In the genomic region with DNA sequence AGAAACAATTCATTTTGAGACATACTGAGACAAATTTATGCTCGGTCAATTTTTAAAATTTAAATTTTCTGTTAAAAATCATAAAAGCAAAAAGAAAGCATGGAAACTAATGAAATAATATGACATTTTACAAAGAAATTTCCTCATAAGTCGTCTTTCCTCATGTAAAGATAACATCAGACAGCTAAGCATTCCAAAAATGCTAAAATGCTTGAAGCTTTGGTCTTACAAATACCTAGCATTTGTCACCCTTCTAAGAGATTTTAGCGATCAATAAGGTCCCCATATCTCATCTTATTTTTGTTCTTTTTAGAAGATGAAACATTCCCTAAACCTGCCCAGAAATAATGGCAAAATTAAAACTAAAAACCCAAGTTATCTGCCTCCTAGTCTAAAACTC, we compare ENCODE assay signal across 3 cellular contexts.
"Had no signal": no experiment of that assay in that cellular context is flagged by ENCODE, and none has a peak within 500 bp of the region (broad histone marks: within the 10 kb centered on the region; RNA-seq: fewer than 3 reads in every experiment).

No MANE protein-coding gene starts in this region.

- DNase-seq: GDM1, GF-D8 had no signal

- H3K4me3 ChIP-seq: GM12878 had no signal

- ATAC-seq: GM12878 had no signal
